ENCODE assay signal across 13 cellular contexts in the genomic region with DNA sequence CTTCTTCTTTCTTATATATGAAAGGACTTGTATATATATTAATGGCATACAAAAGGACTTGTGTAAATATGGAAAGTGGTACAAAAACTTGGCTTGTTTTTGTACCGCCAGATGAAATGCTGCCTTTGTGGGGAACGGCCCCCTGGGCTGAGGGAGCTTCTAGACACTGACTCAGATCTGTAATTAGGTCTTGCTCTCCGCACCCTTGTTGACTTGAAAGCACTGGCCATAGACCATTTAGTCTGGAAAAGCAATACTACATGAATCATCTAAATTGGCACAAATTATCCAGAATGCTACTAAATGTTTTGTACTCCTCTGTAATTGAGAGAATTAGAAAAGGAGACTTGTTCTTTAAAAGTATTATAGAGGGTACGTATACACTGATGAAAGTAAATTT.
DNase-seq lines count a peak whose midpoint lies in the region; ATAC-seq, FAIRE-seq and TF ChIP-seq lines count a peak whose summit lies in the region.
"Had no signal": no experiment of that assay in that cellular context is flagged by ENCODE, and none has a peak within 500 bp of the region (broad histone marks: within the 10 kb centered on the region; RNA-seq: fewer than 3 reads in every experiment).

No MANE protein-coding gene starts in this region.

- H3K4me3 ChIP-seq in astrocyte (ENCODE audit: insufficient read depth, low read depth, low read length) (no peak overlapping the region), left lung (no peak overlapping the region)
- H3K4me3 ChIP-seq in CD8-positive, alpha-beta T cell (ENCODE audit: low read depth, low read length), result no peak overlapping the region
- H3K4me3 ChIP-seq: BLaER1 treated with 17β-estradiol and CSF1 and Interleukin-3, amounts not matched to agents 10 nM and 100 nM had no signal

- H3K36me3 ChIP-seq in astrocyte (ENCODE audit: insufficient read depth, low read length), result no peaks in the 10 kb centered on the region
- H3K36me3 ChIP-seq in left lung, result no peaks in the 10 kb centered on the region
- peaks cover 4% of the 10 kb centered on the region for H3K36me3 ChIP-seq in CD8-positive, alpha-beta T cell (ENCODE audit: insufficient read depth, low read length)

- POLR2A ChIA-PET in CD8-positive, alpha-beta T cell (lab: Charles Lee), result no interaction called here

- no peak overlapping the region for H3K4me3 Mint-ChIP-seq in astrocyte (ENCODE audit: unreplicated experiment)
- H3K4me3 Mint-ChIP-seq in CD8-positive, alpha-beta T cell, result no peak overlapping the region

- H3K4me1 ChIP-seq in astrocyte (ENCODE audit: insufficient read depth, low read length) (peaks cover 24% of the 10 kb centered on the region), left lung (no peaks in the 10 kb centered on the region)
- H3K4me1 ChIP-seq in CD8-positive, alpha-beta T cell (ENCODE audit: insufficient read depth, low read length), result no peaks in the 10 kb centered on the region

- peak overlapping the region; percentile 89 for H3K27ac Mint-ChIP-seq in astrocyte (ENCODE audit: unreplicated experiment)
- no peak overlapping the region for H3K27ac Mint-ChIP-seq in CD8-positive, alpha-beta T cell

- H4K20me1 ChIP-seq in astrocyte (ENCODE audit: insufficient read depth, low read length), result no peaks in the 10 kb centered on the region

- no peaks in the 10 kb centered on the region for H3K9me3 Mint-ChIP-seq in astrocyte (ENCODE audit: unreplicated experiment)
- no peaks in the 10 kb centered on the region for H3K9me3 Mint-ChIP-seq in CD8-positive, alpha-beta T cell

- H3K9ac ChIP-seq in astrocyte (ENCODE audit: low read length), result peak overlapping the region; percentile 41
- H3K9ac ChIP-seq: BLaER1 treated with 17β-estradiol and CSF1 and Interleukin-3, amounts not matched to agents 10 nM and 100 nM had no signal

- CTCF ChIA-PET in CD8-positive, alpha-beta T cell (lab: Charles Lee), result no interaction called here

- FAIRE-seq in astrocyte (lab: Jason Lieb, UNC), result peak; percentile 70

- H3K9me3 ChIP-seq in astrocyte (ENCODE audit: insufficient read depth, low read depth, low read length) (no peaks in the 10 kb centered on the region), left lung (no peaks in the 10 kb centered on the region)
- no peaks in the 10 kb centered on the region for H3K9me3 ChIP-seq in CD8-positive, alpha-beta T cell (ENCODE audit: low read length)
- H3K9me3 ChIP-seq: BLaER1 treated with 17β-estradiol and CSF1 and Interleukin-3, amounts not matched to agents 10 nM and 100 nM had no signal

- H3K27ac ChIP-seq in astrocyte (ENCODE audit: low read depth, low read length), result peak overlapping the region; percentile 79
- peak overlapping the region in 1 of 2 donors; percentile 10 for H3K27ac ChIP-seq in left lung
- H3K27ac ChIP-seq in CD8-positive, alpha-beta T cell (ENCODE audit: low read depth, low read length), result no peak overlapping the region
- H3K27ac ChIP-seq: BLaER1 treated with 17β-estradiol and CSF1 and Interleukin-3, amounts not matched to agents 10 nM and 100 nM had no signal

- H3K4me1 Mint-ChIP-seq in astrocyte (ENCODE audit: low read depth, unreplicated experiment), result peaks cover 21% of the 10 kb centered on the region
- no peaks in the 10 kb centered on the region for H3K4me1 Mint-ChIP-seq in CD8-positive, alpha-beta T cell (ENCODE audit: low read depth)

- TF ChIP-seq CTCF in astrocyte (IDR thresholded peaks at IDR 0.05; ENCODE audit: insufficient read depth, low read depth, low read length) (no peak), left lung (IDR thresholded peaks at IDR 0.05) (no peak)
- no peak for TF ChIP-seq CTCF in CD8-positive, alpha-beta T cell (IDR thresholded peaks at IDR 0.05)

- H3K79me2 ChIP-seq in astrocyte (ENCODE audit: insufficient read depth, low read length), result peaks cover 11% of the 10 kb centered on the region

- H3K36me3 Mint-ChIP-seq in astrocyte (ENCODE audit: low read depth, unreplicated experiment), result peaks cover 4% of the 10 kb centered on the region
- peaks cover 31% of the 10 kb centered on the region for H3K36me3 Mint-ChIP-seq in CD8-positive, alpha-beta T cell

- H3K4me2 ChIP-seq in astrocyte (ENCODE audit: low read length), result peak overlapping the region; percentile 40
- H3K4me2 ChIP-seq: BLaER1 treated with 17β-estradiol and CSF1 and Interleukin-3, amounts not matched to agents 10 nM and 100 nM had no signal

- intact Hi-C loops in left lung (cut with DNase I), result no loop called here
- intact Hi-C loops in CD8-positive, alpha-beta T cell (cut with DNase I, micrococcal nuclease), result no loop called here

- no peaks in the 10 kb centered on the region for H3K27me3 Mint-ChIP-seq in astrocyte (ENCODE audit: low read depth, unreplicated experiment)
- H3K27me3 Mint-ChIP-seq in CD8-positive, alpha-beta T cell (ENCODE audit: low read depth), result no peaks in the 10 kb centered on the region

- peak; percentile 35 for ATAC-seq in left lung
- ATAC-seq in CD8-positive, alpha-beta T cell, result no peak
- ATAC-seq: left colon; stimulated activated naive CD8-positive, alpha-beta T cell treated with anti-CD3 and anti-CD28 coated beads, Interleukin-15, Interleukin-2, amounts not matched to agents 100 U/mL and 50 U/mL, for 24 hours had no signal

- DNase-seq in COLO829 (ENCODE audit: low spot score) (peak; percentile 71), NCI-H1417 treated with DMSO at 0.1 percent for 48 hours (lab: John Stamatoyannopoulos, UW) (peak; percentile 51), astrocyte (ENCODE audit: low read depth) (peak; percentile 91), left lung (no peak), kidney tubule cell (ENCODE audit: low spot score) (no peak), cerebellar cortex (ENCODE audit: low spot score) (no peak)
- no peak for DNase-seq in effector CD8-positive, alpha-beta T cell (lab: John Stamatoyannopoulos, UW)
- no peak for DNase-seq in CD8-positive, alpha-beta T cell
- DNase-seq: activated CD4-positive, alpha-beta T cell treated with anti-CD3 and anti-CD28 coated beads for 4 hours; left colon; stimulated activated naive CD8-positive, alpha-beta T cell treated with anti-CD3 and anti-CD28 coated beads, Interleukin-15, Interleukin-2, amounts not matched to agents 100 U/mL and 50 U/mL, for 24 hours; T-helper 1 cell had no signal

- H2AFZ ChIP-seq in astrocyte (ENCODE audit: low read depth, low read length), result no peak overlapping the region

- H3K27me3 ChIP-seq in astrocyte (ENCODE audit: insufficient read depth, low read length) (no peaks in the 10 kb centered on the region), left lung (no peaks in the 10 kb centered on the region)
- no peaks in the 10 kb centered on the region for H3K27me3 ChIP-seq in CD8-positive, alpha-beta T cell (ENCODE audit: insufficient read depth, low read length)
- H3K27me3 ChIP-seq: BLaER1 treated with 17β-estradiol and CSF1 and Interleukin-3, amounts not matched to agents 10 nM and 100 nM had no signal

Comparison
In these comparisons a context has a peak if more than half of its experiments do, and no peak if none do; other contexts are left out.
1. DNase-seq: peak in COLO829 (single experiment), NCI-H1417 treated with DMSO at 0.1 percent for 48 hours (single experiment) and astrocyte (single experiment); none in left lung (0 of 2), effector CD8-positive, alpha-beta T cell (single experiment), kidney tubule cell (single experiment), CD8-positive, alpha-beta T cell (0 of 7) and cerebellar cortex (single experiment).